Comparison of ENCODE assay signal across 24 cellular contexts in the genomic region with DNA sequence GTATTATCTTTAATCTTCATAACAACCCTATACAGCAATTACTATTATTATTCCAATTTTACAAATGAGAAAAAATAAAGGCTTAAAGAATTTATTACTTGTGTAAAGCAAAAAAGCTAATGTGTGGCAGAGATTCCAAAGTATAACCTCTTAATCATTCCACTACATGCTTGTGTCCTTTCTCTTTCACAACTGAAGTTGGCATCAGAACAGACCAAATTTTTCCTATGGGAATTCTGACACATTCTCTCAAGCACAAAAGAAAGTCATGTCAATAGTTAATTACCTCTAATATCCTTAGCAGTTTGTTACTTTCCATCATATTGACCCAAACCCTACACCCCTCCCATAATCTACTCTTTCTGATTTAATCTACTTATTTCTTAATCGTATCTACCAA.
"Had no signal": no experiment of that assay in that cellular context is flagged by ENCODE, and none has a peak within 500 bp of the region (broad histone marks: within the 10 kb centered on the region; RNA-seq: fewer than 3 reads in every experiment).

No MANE protein-coding gene starts in this region.

- H3K79me2 ChIP-seq: parathyroid adenoma had no signal

- H3K27me3 ChIP-seq: dorsolateral prefrontal cortex, gastrocnemius medialis, neural progenitor cell, sigmoid colon, spleen, suprapubic skin, transverse colon, upper lobe of right lung, uterus had no signal

- H2AFZ ChIP-seq: neural progenitor cell, parathyroid adenoma had no signal

- H3K4me1 ChIP-seq: neural progenitor cell, parathyroid adenoma, suprapubic skin, upper lobe of right lung had no signal

- H3K36me3 ChIP-seq: gastrocnemius medialis, prostate gland, suprapubic skin, transverse colon, uterus had no signal

- DNase-seq: dorsolateral prefrontal cortex; effector CD4-positive, alpha-beta T cell; foreskin fibroblast; gastrocnemius medialis; head of caudate nucleus; mesenchymal stem cell; mucosa of descending colon; naive B cell; right cardiac atrium; sigmoid colon; spleen; stimulated activated CD4-positive, alpha-beta T cell treated with anti-CD3 and anti-CD28 coated beads, Interleukin-4, amount 100 ng/mL, for 4 hours; transverse colon; upper lobe of right lung; uterus had no signal

- H3K27ac ChIP-seq: dorsolateral prefrontal cortex, epithelial cell of prostate, gastrocnemius medialis, neural progenitor cell, parathyroid adenoma, prostate gland, sigmoid colon, skin epidermis, spleen, suprapubic skin, transverse colon, upper lobe of right lung, uterus had no signal

- ATAC-seq: esophagus mucosa; gastrocnemius medialis; natural killer cell treated with Interleukin-12 subunit alpha and Interleukin-12 subunit beta and Interleukin-15 and Interleukin-18, amount 100 ng/mL, for 72 hours; right cardiac atrium; stimulated activated memory B cell treated with anti-CD40 and anti-IgM and Interleukin-4, amounts not matched to agents 10 μg/mL and 1 μg/mL and 100 μg/mL, for 72 hours; upper lobe of right lung had no signal

- H3K9ac ChIP-seq: neural progenitor cell, parathyroid adenoma had no signal

- H3K4me2 ChIP-seq: neural progenitor cell had no signal

- H3K4me3 ChIP-seq: dorsolateral prefrontal cortex, gastrocnemius medialis, mucosa of descending colon, neural progenitor cell, prostate gland, sigmoid colon, skin epidermis, spleen, suprapubic skin, transverse colon, upper lobe of right lung, uterus had no signal

- H3K9me3 ChIP-seq: gastrocnemius medialis, mucosa of descending colon, prostate gland, sigmoid colon, spleen, suprapubic skin, transverse colon, upper lobe of right lung, uterus had no signal
